Comparison of ENCODE assay signal across 14 cellular contexts in genomic region chr12:508795-509194, GRCh38. TPM values are rescaled to one million over a fixed set of nuclear protein-coding genes. Genes with fewer than 3 reads are reported as not detected.
A peak's percentile ranks its signal among the peaks of the same experiment; 100 is the strongest.
DNase-seq lines count a peak whose midpoint lies in the region; ATAC-seq and TF ChIP-seq lines count a peak whose summit lies in the region.
"Had no signal": no experiment of that assay in that cellular context is flagged by ENCODE, and none has a peak within 500 bp of the region (broad histone marks: within the 10 kb centered on the region; RNA-seq: fewer than 3 reads in every experiment).

No MANE protein-coding gene starts in this region.

- DNase-seq in NCI-H1105 treated with DMSO at 0.1 percent for 48 hours (lab: John Stamatoyannopoulos, UW) = peak; percentile 52
- no peak for DNase-seq in NCI-H1105 (lab: John Stamatoyannopoulos, UW)
- DNase-seq in kidney epithelial cell (ENCODE audit: low read depth) = peak; percentile 34
- no peak for DNase-seq in suprapubic skin (ENCODE audit: low spot score in 2 of 2)
- DNase-seq in stimulated activated CD4-positive, alpha-beta T cell treated with anti-CD3 and anti-CD28 coated beads, Interleukin-4, amount 100 ng/mL, for 1 hour = no peak
- DNase-seq: activated CD4-positive, alpha-beta T cell treated with anti-CD3 and anti-CD28 coated beads for 48 hours; DND-41; left cardiac atrium; NCI-H774; stimulated activated CD4-positive, alpha-beta T cell treated with anti-CD3 and anti-CD28 coated beads, Interleukin-4, amount 100 ng/mL, for 4 hours had no signal

- TF ChIP-seq CTCF in OCI-LY1 (IDR thresholded peaks at IDR 0.05; ENCODE audit: low read length) (no peak), kidney epithelial cell (IDR thresholded peaks at IDR 0.05; ENCODE audit: insufficient read depth, low read length, poor library complexity, severe bottlenecking) (no peak), suprapubic skin (IDR thresholded peaks at IDR 0.05) (no peak)

- H3K9ac ChIP-seq in OCI-LY1 (ENCODE audit: low read length) = no peak overlapping the region
- H3K9ac ChIP-seq: parathyroid adenoma had no signal

- ATAC-seq in GM21381 (IDR thresholded peaks at IDR 0.05; ENCODE audit: unreplicated experiment) (no peak), HG03045 (IDR thresholded peaks at IDR 0.05; ENCODE audit: unreplicated experiment) (no peak)

- H3K79me2 ChIP-seq in OCI-LY1 (ENCODE audit: insufficient read depth, low read length) = no peaks in the 10 kb centered on the region
- H3K79me2 ChIP-seq: parathyroid adenoma had no signal

- TF ChIP-seq EP300 in suprapubic skin (IDR thresholded peaks at IDR 0.05) = no peak

- 59% methylated on average over 5 of the region's 5 CpGs for WGBS in suprapubic skin

- peak overlapping the region; percentile 35; the same call in 1 of the 2 replicates for H3K4me2 ChIP-seq in OCI-LY1 (ENCODE audit: low read length)

- H3F3A ChIP-seq in OCI-LY1 (ENCODE audit: insufficient read depth, low read length) = no peaks in the 10 kb centered on the region

- H3K4me3 ChIP-seq in OCI-LY1 (ENCODE audit: low read depth, low read length, poor library complexity, severe bottlenecking) = no peak overlapping the region
- H3K4me3 ChIP-seq in kidney epithelial cell (ENCODE audit: low read depth, low read length) = no peak overlapping the region
- H3K4me3 ChIP-seq in suprapubic skin = no peak overlapping the region

- no peaks in the 10 kb centered on the region for H3K9me2 ChIP-seq in OCI-LY1 (ENCODE audit: low read depth, low read length)

- no peaks in the 10 kb centered on the region for H4K20me1 ChIP-seq in OCI-LY1 (ENCODE audit: insufficient read depth, low read length)

- peaks cover 4% of the 10 kb centered on the region; the same call in 1 of the 2 replicates for H3K27me3 ChIP-seq in OCI-LY1 (ENCODE audit: insufficient read depth, low read length)
- H3K27me3 ChIP-seq in kidney epithelial cell (ENCODE audit: control insufficient read depth, insufficient read depth, low read length) = no peaks in the 10 kb centered on the region
- H3K27me3 ChIP-seq in suprapubic skin = no peaks in the 10 kb centered on the region

- no peaks in the 10 kb centered on the region for H3K36me3 ChIP-seq in OCI-LY1 (ENCODE audit: insufficient read depth, low read length)
- no peaks in the 10 kb centered on the region for H3K36me3 ChIP-seq in kidney epithelial cell (ENCODE audit: control insufficient read depth, insufficient read depth, low read length)
- no peaks in the 10 kb centered on the region for H3K36me3 ChIP-seq in suprapubic skin

- H3K9me3 ChIP-seq in OCI-LY1 (ENCODE audit: low read length) (peaks cover 7% of the 10 kb centered on the region; the same call in 1 of the 2 replicates), suprapubic skin (no peaks in the 10 kb centered on the region)

- TF ChIP-seq POLR2A in suprapubic skin (IDR thresholded peaks at IDR 0.05) = no peak

- H2AFZ ChIP-seq in OCI-LY1 (ENCODE audit: low read length) = no peak overlapping the region
- H2AFZ ChIP-seq: parathyroid adenoma had no signal

- peak overlapping the region; percentile 37 for H3K27ac ChIP-seq in OCI-LY1 (ENCODE audit: low read depth, low read length, poor library complexity, severe bottlenecking)
- H3K27ac ChIP-seq in suprapubic skin = peak overlapping the region; percentile 74
- H3K27ac ChIP-seq: parathyroid adenoma had no signal

- peaks cover 31% of the 10 kb centered on the region for H3K4me1 ChIP-seq in OCI-LY1 (ENCODE audit: insufficient read depth, low read length, severe bottlenecking)
- H3K4me1 ChIP-seq in suprapubic skin = peaks cover 27% of the 10 kb centered on the region

RNA-seq across cellular contexts. Expression of gene B4GALNT3, which starts 49.1 kb away (rescaled TPM):
- 5.1 and 6.8 TPM in 2 replicates for total RNA-seq in kidney epithelial cell
- total RNA-seq in suprapubic skin = 10 to 100 TPM; 30.7 to 66.2 (median 35.0) TPM

Comparison
In these comparisons a context has a peak if more than half of its experiments do, and no peak if none do; other contexts are left out.
1. DNase-seq: peak in NCI-H1105 treated with DMSO at 0.1 percent for 48 hours (single experiment) and kidney epithelial cell (single experiment); none in NCI-H1105 (single experiment), suprapubic skin (0 of 2) and stimulated activated CD4-positive, alpha-beta T cell treated with anti-CD3 and anti-CD28 coated beads, Interleukin-4, amount 100 ng/mL, for 1 hour (single experiment).